ENCODE assay signal across 1 cellular context in the genomic region with DNA sequence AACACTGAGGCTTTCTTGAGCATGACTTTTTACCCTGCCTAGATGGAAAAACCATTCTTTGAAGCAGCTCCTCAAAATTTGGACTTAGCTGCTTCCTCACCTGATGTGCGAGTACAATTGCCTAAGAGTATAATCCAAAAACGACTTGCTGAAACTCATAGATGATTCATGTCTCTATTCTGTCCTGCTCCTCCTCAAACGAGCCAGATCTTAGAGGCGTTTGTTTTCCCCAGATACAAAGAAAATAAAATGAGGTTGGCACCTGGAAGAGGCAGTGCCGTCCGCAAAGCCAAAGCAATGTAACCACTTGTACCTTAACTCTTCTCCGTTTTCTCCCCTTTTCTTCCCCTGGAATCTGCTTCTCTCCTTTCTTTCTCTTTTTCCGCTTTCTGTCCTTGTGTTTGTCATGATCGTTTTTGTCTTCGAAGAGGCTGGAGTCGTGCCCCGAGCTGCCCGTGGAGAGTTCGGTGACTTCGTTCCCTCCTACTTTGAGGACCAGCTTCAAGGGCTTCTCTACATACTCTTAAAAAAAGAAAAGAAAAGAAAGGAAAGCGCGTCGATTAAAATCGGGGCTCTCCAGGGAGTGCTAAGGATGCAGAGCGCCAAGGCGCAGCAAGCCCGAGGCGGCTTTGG.
TF ChIP-seq lines count a peak whose summit lies in the region.

No MANE protein-coding gene starts in this region.

TF ChIP-seq in IMR-90, 13 proteins besides CTCF, POLR2A, EP300 and RAD21 (continued from another document):
- TF ChIP-seq NFE2L2 (IDR thresholded peaks at IDR 0.05; ENCODE audit: low read depth, low read length) (no peak), MAFK (IDR thresholded peaks at IDR 0.05; ENCODE audit: low read depth, low read length) (no peak)
